In the genomic region with DNA sequence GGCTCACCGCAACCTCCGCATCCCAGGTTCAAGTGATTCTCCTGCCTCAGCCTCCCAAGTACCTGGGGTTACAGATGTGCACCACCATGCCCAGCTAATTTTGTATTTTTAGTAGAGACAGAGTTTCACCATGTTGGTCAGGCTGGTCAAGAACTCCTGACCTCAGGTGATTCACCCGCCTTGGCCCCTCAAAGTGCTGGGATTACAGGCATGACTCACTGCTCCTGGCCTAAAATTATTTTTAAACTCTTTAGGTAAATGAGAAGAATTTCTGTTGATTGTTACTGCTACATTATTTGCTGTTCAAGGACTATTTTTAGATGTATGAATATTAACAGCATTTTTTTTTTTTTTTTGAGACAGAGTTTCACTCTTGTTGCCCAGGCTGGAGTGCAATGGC, we compare ENCODE assay signal across 7 cellular contexts. TPM values are rescaled to one million over a fixed set of nuclear protein-coding genes. Genes with fewer than 3 reads are reported as not detected.
DNase-seq lines count a peak whose midpoint lies in the region; ATAC-seq, FAIRE-seq and TF ChIP-seq lines count a peak whose summit lies in the region.
"Not testable (repeated sequence)": the region's sequence is repeated elsewhere in the genome, so short reads cannot be mapped to it uniquely, and the experiment has no call there.

No MANE protein-coding gene starts in this region.

- not testable (repeated sequence) for H3K4me3 ChIP-seq in AG04450 (ENCODE audit: low read depth, low read length); K562; endothelial cell of umbilical vein (replicated peaks in 1 of 3; ENCODE audit: insufficient read depth in 1 of 3, low read depth in 1 of 3, low read length in 3 of 3); HepG2 (replicated peaks in 1 of 3; ENCODE audit: insufficient read depth in 1 of 3, low read depth in 2 of 3, low read length in 3 of 3)

- BruUV-seq in K562 (replicated peaks; lab: Mats Ljungman, UMichigan); endothelial cell of umbilical vein (replicated peaks; lab: Mats Ljungman, UMichigan); HepG2 (replicated peaks; lab: Mats Ljungman, UMichigan): not testable (repeated sequence)

- in situ Hi-C loops in K562 (cut with MboI), result loop anchor here (25.0 kb wide), 1 partner anchor 262 kb away; no protein-coding TSS in a partner anchor
- in situ Hi-C loops in HepG2 (cut with HindIII; ENCODE audit: extremely low pct_ligation_motif_present, low pct_unique_long_range_greater_than_20kb), result not testable (repeated sequence)

- not testable (repeated sequence) for H3K9me1 ChIP-seq in K562 (ENCODE audit: control insufficient read depth, insufficient read depth, low read length); endothelial cell of umbilical vein (replicated peaks; ENCODE audit: control insufficient read depth, extremely low read depth, insufficient read depth, low read length)

- dilution Hi-C loops in endothelial cell of umbilical vein (cut with MboI; ENCODE audit: extremely low pct_ligation_motif_present, low sequenced_read_pairs), result not testable (repeated sequence)

- DNase-seq in AG04450 (ENCODE audit: low read depth, low spot score), result peak; percentile 13
- peak; percentile 14 for DNase-seq in HS-5 (ENCODE audit: low read depth)
- DNase-seq in NCI-H226, result peak; percentile 39
- peak; percentile 29 for DNase-seq in RPMI7951 (ENCODE audit: low read depth)
- DNase-seq in K562 (ENCODE audit: extremely low read depth in 1 of 4, low spot score in 3 of 4); endothelial cell of umbilical vein (ENCODE audit: low read depth, low spot score); HepG2 (ENCODE audit: low spot score): not testable (repeated sequence)

- H3K4me2 ChIP-seq in K562 (ENCODE audit: insufficient read depth, low read length); endothelial cell of umbilical vein (ENCODE audit: insufficient read depth, low read length); HepG2 (ENCODE audit: low read depth, low read length): not testable (repeated sequence)

- H3K27ac ChIP-seq in AG04450 (ENCODE audit: low read depth, low read length); K562 (ENCODE audit: extremely low read depth, low read depth, low read length); endothelial cell of umbilical vein (ENCODE audit: insufficient read depth, low read depth, low read length); HepG2 (ENCODE audit: extremely low read length, insufficient read depth, low read length): not testable (repeated sequence)

- TF ChIP-seq RAD21 in K562 (CRISPR knock-in tag; conservative IDR thresholded peaks at IDR 0.05 in 1 of 2, IDR thresholded peaks at IDR 0.05 in 1 of 2); HepG2 (CRISPR knock-in tag; IDR thresholded peaks at IDR 0.05): not testable (repeated sequence)

- intact Hi-C loops in K562 (cut with micrococcal nuclease); endothelial cell of umbilical vein (cut with micrococcal nuclease): not testable (repeated sequence)
- intact Hi-C loops in HepG2 (cut with micrococcal nuclease; ENCODE audit: unreplicated experiment), result loop anchor here (5.0 kb wide), 2 partner anchors 42 to 53 kb away; partner anchors contain the start of genes ACTR2 and RAB1A

- H3K4me1 ChIP-seq in K562 (replicated peaks in 1 of 2; ENCODE audit: control insufficient read depth in 2 of 2, insufficient read depth in 2 of 2, low read length in 2 of 2) (peaks cover 0 to 12% of the 10 kb centered on the region in 2 experiments; a peak in 2 of 5 replicates), HepG2 (ENCODE audit: insufficient read depth, low read length) (peaks cover 74% of the 10 kb centered on the region)
- not testable (repeated sequence) for H3K4me1 ChIP-seq in endothelial cell of umbilical vein (ENCODE audit: control insufficient read depth, extremely low read depth, insufficient read depth, low read length)

- WGBS in K562 (ENCODE audit: insufficient coverage, low coverage, missing lambda C conversion rate), result 76% methylated on average over 3 of the region's 3 CpGs
- 74% methylated on average over 3 of the region's 3 CpGs for WGBS in HepG2 (ENCODE audit: low lambda C conversion rate)

- not testable (repeated sequence) for TF ChIP-seq CTCF in AG04450 (IDR thresholded peaks at IDR 0.05; ENCODE audit: low read depth, low read length); K562 (IDR thresholded peaks at IDR 0.05 in 2 of 3, conservative IDR thresholded peaks at IDR 0.05 in 1 of 3; ENCODE audit: insufficient read depth in 2 of 3, low read depth in 1 of 3, low read length in 3 of 3); endothelial cell of umbilical vein (IDR thresholded peaks at IDR 0.05; ENCODE audit: extremely low read depth in 1 of 2, insufficient read depth in 1 of 2, low read depth in 1 of 2, low read length in 2 of 2); HepG2 (CRISPR knock-in tag; IDR thresholded peaks at IDR 0.05)

- H2AFZ ChIP-seq in K562 (ENCODE audit: low read depth, low read length); endothelial cell of umbilical vein (ENCODE audit: low read depth, low read length); HepG2 (ENCODE audit: low read length): not testable (repeated sequence)

- CTCF ChIA-PET in AG04450 (lab: Charles Lee), result interaction anchor here (5.4 kb wide), 1 partner anchor 13 kb away, joined by 34 read pairs; no protein-coding TSS in a partner anchor
- CTCF ChIA-PET in K562 (lab: Yijun Ruan, JAX; ENCODE audit: low intra/inter-chr PET ratio); HepG2 (lab: Yijun Ruan, JAX; ENCODE audit: low intra/inter-chr PET ratio, low total read pairs): not testable (repeated sequence)
- CTCF ChIA-PET in endothelial cell of umbilical vein (lab: Charles Lee), result interaction anchor here (3.4 kb wide), 1 partner anchor 13 kb away, joined by 20 read pairs; no protein-coding TSS in a partner anchor

- not testable (repeated sequence) for TF ChIP-seq EP300 in K562 (IDR thresholded peaks at IDR 0.05; ENCODE audit: low read length); HepG2 (IDR thresholded peaks at IDR 0.05; ENCODE audit: low read depth in 2 of 2, low read length in 2 of 2); HepG2 (CRISPR knock-in tag; IDR thresholded peaks at IDR 0.05; ENCODE audit: borderline replicate concordance)

- not testable (repeated sequence) for TF ChIP-seq POLR2A in K562 (conservative IDR thresholded peaks at IDR 0.05); endothelial cell of umbilical vein (IDR thresholded peaks at IDR 0.05; ENCODE audit: low read depth, low read length); HepG2 (IDR thresholded peaks at IDR 0.05; ENCODE audit: insufficient read depth in 1 of 2, low read depth in 2 of 2, low read length in 2 of 2)

- not testable (repeated sequence) for H3K27me3 ChIP-seq in AG04450 (ENCODE audit: control insufficient read depth, insufficient read depth, low read length); K562 (ENCODE audit: control insufficient read depth in 2 of 2, insufficient read depth in 2 of 2, low read length in 2 of 2); endothelial cell of umbilical vein (ENCODE audit: control insufficient read depth in 2 of 2, insufficient read depth in 2 of 2, low read length in 2 of 2); HepG2 (ENCODE audit: control insufficient read depth in 1 of 2, insufficient read depth in 2 of 2, low read length in 2 of 2)

- POLR2A ChIA-PET in AG04450 (lab: Yijun Ruan, JAX); endothelial cell of umbilical vein (lab: Charles Lee); HepG2 (lab: Yijun Ruan, JAX): not testable (repeated sequence)
- POLR2A ChIA-PET in K562 (lab: Yijun Ruan, JAX), result interaction anchor here (1.1 to 1.2 kb wide), 2 partner anchors 13 to 15 kb away, joined by 3 read pairs; no protein-coding TSS in a partner anchor

- H4K20me1 ChIP-seq in K562 (replicated peaks; ENCODE audit: control insufficient read depth, insufficient read depth, low read length); endothelial cell of umbilical vein (replicated peaks; ENCODE audit: control insufficient read depth, extremely low read depth, insufficient read depth, low read length); HepG2 (ENCODE audit: insufficient read depth, low read length): not testable (repeated sequence)

- not testable (repeated sequence) for H3K9me3 ChIP-seq in AG04450 (ENCODE audit: control insufficient read depth, insufficient read depth, low read length); K562 (replicated peaks; ENCODE audit: control insufficient read depth, insufficient read depth, low read depth, low read length); endothelial cell of umbilical vein (replicated peaks; ENCODE audit: control insufficient read depth, insufficient read depth, low read length); HepG2 (ENCODE audit: low read length)

- not testable (repeated sequence) for FAIRE-seq in K562 (lab: Jason Lieb, UNC); HepG2 (lab: Jason Lieb, UNC)
- FAIRE-seq in endothelial cell of umbilical vein (lab: Jason Lieb, UNC), result peak; percentile 48

- H3K36me3 ChIP-seq in K562 (ENCODE audit: control insufficient read depth, insufficient read depth, low read length); endothelial cell of umbilical vein (ENCODE audit: control insufficient read depth in 2 of 2, extremely low read depth in 1 of 2, insufficient read depth in 2 of 2, low read length in 2 of 2); HepG2 (replicated peaks in 1 of 2; ENCODE audit: control insufficient read depth in 1 of 2, insufficient read depth in 2 of 2, low read length in 2 of 2): not testable (repeated sequence)

- H3K9ac ChIP-seq in K562 (ENCODE audit: insufficient read depth in 1 of 2, low read depth in 2 of 2, low read length in 2 of 2); endothelial cell of umbilical vein (replicated peaks; ENCODE audit: extremely low read depth, insufficient read depth, low read length); HepG2 (ENCODE audit: insufficient read depth, low read depth, low read length): not testable (repeated sequence)

- H3K79me2 ChIP-seq in K562 (ENCODE audit: control insufficient read depth, insufficient read depth, low read length); endothelial cell of umbilical vein (ENCODE audit: control insufficient read depth, insufficient read depth, low read length); HepG2 (ENCODE audit: insufficient read depth, low read length): not testable (repeated sequence)

- ATAC-seq in K562, HepG2: not testable (repeated sequence)

RNA-seq across cellular contexts. Expression of gene RAB1A, which starts 44.1 kb away (rescaled TPM):
- polyA plus RNA-seq in AG04450 (2011; rRNA removed), result 215 and 292 TPM in 2 replicates
- 63.2 and 80.4 TPM in 2 replicates for polyA minus RNA-seq in AG04450 (2011; rRNA and poly(A)+ RNA removed)
- 132 and 168 TPM in 2 replicates for total RNA-seq in RPMI7951 (2014; rRNA removed; shearing (Covaris generic))
- 20.3 and 50.3 TPM in 2 replicates for total RNA-seq in K562 (2011; cell fraction: chromatin; rRNA removed; ENCODE audit: low replicate concordance)
- total RNA-seq in K562 (2011; cell fraction: nucleolus; rRNA removed), result 13.5 and 14.3 TPM in 2 replicates
- 36.1 and 60.5 TPM in 2 replicates for total RNA-seq in K562 (2011; cell fraction: nucleoplasm; rRNA removed)
- 62.2 and 83.5 TPM in 2 replicates for total RNA-seq in K562 (2014; rRNA removed)
- 67.7 and 81.4 TPM in 2 replicates for total RNA-seq in K562 (2014; rRNA removed; fragmentation: Illumina TruSeq; extraction: Trizol)
- total RNA-seq in K562 (2015; rRNA removed; fragmentation: Illumina TruSeq; extraction: Trizol), result 64.4 and 66.7 TPM in 2 replicates
- 93.9 and 99.4 TPM in 2 replicates for total RNA-seq in K562 (2021)
- 144 and 163 TPM in 2 replicates for polyA plus RNA-seq in K562 (2011; rRNA removed)
- 33.7 and 80.3 TPM in 2 replicates for polyA plus RNA-seq in K562 (2011; cell fraction: cytosol; rRNA removed)
- polyA plus RNA-seq in K562 (2011; cell fraction: nucleus; rRNA removed), result 23.6 and 40.8 TPM in 2 replicates
- 116 and 153 TPM in 2 replicates for polyA plus RNA-seq in K562 (2012)
- 81.5 and 89.1 TPM in 2 replicates for polyA plus RNA-seq in K562 (2014; fragmentation: Illumina TruSeq; extraction: Trizol)
- 10 to 100 TPM; 43.8 to 47.8 TPM for polyA plus RNA-seq in K562 (2014; fragmentation: Nextera tagmentation; extraction: Ambion mirVana)
- polyA plus RNA-seq in K562 (2014; rRNA removed), result 125 and 136 TPM in 2 replicates
- polyA minus RNA-seq in K562 (2011; rRNA and poly(A)+ RNA removed), result 93.6 and 96.1 TPM in 2 replicates
- polyA minus RNA-seq in K562 (2011; cell fraction: cytosol; rRNA and poly(A)+ RNA removed), result 31.6 and 38.0 TPM in 2 replicates
- polyA minus RNA-seq in K562 (2011; cell fraction: nucleus; rRNA and poly(A)+ RNA removed), result 13.1 and 22.5 TPM in 2 replicates
- total RNA-seq in endothelial cell of umbilical vein, result 170 and 176 TPM in 2 replicates
- 87.9 and 121 TPM in 2 replicates for polyA plus RNA-seq in endothelial cell of umbilical vein
- 146 and 156 TPM in 2 replicates for polyA plus RNA-seq in endothelial cell of umbilical vein (2011; cell fraction: cytosol; rRNA removed)
- polyA plus RNA-seq in endothelial cell of umbilical vein (2011; cell fraction: nucleus; rRNA removed), result 56.9 and 61.2 TPM in 2 replicates
- 240 and 279 TPM in 2 replicates for polyA plus RNA-seq in endothelial cell of umbilical vein (2012)
- polyA minus RNA-seq in endothelial cell of umbilical vein, result 64.0 and 108 TPM in 2 replicates
- 33.6 TPM for polyA minus RNA-seq in endothelial cell of umbilical vein (2011; cell fraction: cytosol; rRNA and poly(A)+ RNA removed)
- 40.2 and 52.6 TPM in 2 replicates for polyA minus RNA-seq in endothelial cell of umbilical vein (2011; cell fraction: nucleus; rRNA and poly(A)+ RNA removed)
- total RNA-seq in HepG2 (2016; rRNA removed; fragmentation: Illumina TruSeq; extraction: Trizol), result 206 and 311 TPM in 2 replicates
- total RNA-seq in HepG2 (2016; cell fraction: cytosol; rRNA removed; fragmentation: Illumina TruSeq; extraction: Trizol; ENCODE audit: low read depth), result 27.8 and 28.9 TPM in 2 replicates
- total RNA-seq in HepG2 (2016; cell fraction: insoluble cytoplasmic fraction; rRNA removed; fragmentation: Illumina TruSeq; extraction: Trizol), result 208 and 306 TPM in 2 replicates
- 98.9 and 106 TPM in 2 replicates for total RNA-seq in HepG2 (2016; cell fraction: membrane; rRNA removed; fragmentation: Illumina TruSeq; extraction: Trizol)
- 101 and 108 TPM in 2 replicates for total RNA-seq in HepG2 (2016; cell fraction: nucleus; rRNA removed; fragmentation: Illumina TruSeq; extraction: Trizol)
- polyA plus RNA-seq in HepG2 (2011; rRNA removed), result 174 and 226 TPM in 2 replicates
- 101 and 153 TPM in 2 replicates for polyA plus RNA-seq in HepG2 (2011; cell fraction: cytosol; rRNA removed)
- 26.7 and 44.5 TPM in 2 replicates for polyA plus RNA-seq in HepG2 (2011; cell fraction: nucleus; rRNA removed)
- 237 and 266 TPM in 2 replicates for polyA plus RNA-seq in HepG2 (2012)
- 46.4 and 51.5 TPM in 2 replicates for polyA plus RNA-seq in HepG2 (2016; cell fraction: cytosol; fragmentation: Illumina TruSeq; extraction: Trizol; ENCODE audit: low read depth)
- polyA plus RNA-seq in HepG2 (2016; cell fraction: insoluble cytoplasmic fraction; fragmentation: Illumina TruSeq; extraction: Trizol; ENCODE audit: low read depth), result 489 and 498 TPM in 2 replicates
- polyA plus RNA-seq in HepG2 (2016; cell fraction: membrane; fragmentation: Illumina TruSeq; extraction: Trizol; ENCODE audit: low read depth), result 122 and 126 TPM in 2 replicates
- polyA plus RNA-seq in HepG2 (2016; cell fraction: nucleus; fragmentation: Illumina TruSeq; extraction: Trizol; ENCODE audit: insufficient read depth, low read depth), result 219 and 228 TPM in 2 replicates
- 26.5 and 48.9 TPM in 2 replicates for polyA minus RNA-seq in HepG2 (2011; rRNA and poly(A)+ RNA removed; ENCODE audit: low replicate concordance)
- 83.1 and 93.6 TPM in 2 replicates for polyA minus RNA-seq in HepG2 (2011; cell fraction: cytosol; rRNA and poly(A)+ RNA removed)
- polyA minus RNA-seq in HepG2 (2011; cell fraction: nucleus; rRNA and poly(A)+ RNA removed), result 58.2 and 71.1 TPM in 2 replicates

RNA-seq across cellular contexts. Expression of gene ACTR2, which starts 53.6 kb away (rescaled TPM):
- polyA plus RNA-seq in AG04450 (2011; rRNA removed) (199 and 240 TPM in 2 replicates), K562 (2011; rRNA removed) (127 and 179 TPM in 2 replicates), K562 (2014; fragmentation: Illumina TruSeq; extraction: Trizol) (183 and 192 TPM in 2 replicates), K562 (2014; fragmentation: Nextera tagmentation; extraction: Ambion mirVana) (10 to 100 TPM; 47.3 to 57.3 TPM), K562 (2014; rRNA removed) (118 and 122 TPM in 2 replicates), endothelial cell of umbilical vein (32.5 and 48.7 TPM in 2 replicates), HepG2 (2011; rRNA removed) (47.2 and 51.2 TPM in 2 replicates)
- polyA minus RNA-seq in AG04450 (2011; rRNA and poly(A)+ RNA removed), result 88.6 and 192 TPM in 2 replicates
- 85.8 and 98.8 TPM in 2 replicates for total RNA-seq in RPMI7951 (2014; rRNA removed; shearing (Covaris generic))
- total RNA-seq in K562 (2011; cell fraction: chromatin; rRNA removed; ENCODE audit: low replicate concordance), result 19.1 and 38.4 TPM in 2 replicates
- 12.6 and 16.7 TPM in 2 replicates for total RNA-seq in K562 (2011; cell fraction: nucleolus; rRNA removed)
- total RNA-seq in K562 (2011; cell fraction: nucleoplasm; rRNA removed), result 26.9 and 40.4 TPM in 2 replicates
- total RNA-seq in K562 (2014; rRNA removed) (56.3 and 65.8 TPM in 2 replicates), K562 (2014; rRNA removed; fragmentation: Illumina TruSeq; extraction: Trizol) (98.5 and 124 TPM in 2 replicates), K562 (2015; rRNA removed; fragmentation: Illumina TruSeq; extraction: Trizol) (96.3 and 108 TPM in 2 replicates), K562 (2021) (215 and 239 TPM in 2 replicates), endothelial cell of umbilical vein (287 and 301 TPM in 2 replicates), HepG2 (2016; rRNA removed; fragmentation: Illumina TruSeq; extraction: Trizol) (100 and 211 TPM in 2 replicates)
- polyA plus RNA-seq in K562 (2011; cell fraction: cytosol; rRNA removed), result 27.6 and 80.2 TPM in 2 replicates
- polyA plus RNA-seq in K562 (2011; cell fraction: nucleus; rRNA removed), result 12.3 and 25.4 TPM in 2 replicates
- polyA plus RNA-seq in K562 (2012), result 219 and 224 TPM in 2 replicates
- 156 and 194 TPM in 2 replicates for polyA minus RNA-seq in K562 (2011; rRNA and poly(A)+ RNA removed)
- 86.4 and 105 TPM in 2 replicates for polyA minus RNA-seq in K562 (2011; cell fraction: cytosol; rRNA and poly(A)+ RNA removed)
- polyA minus RNA-seq in K562 (2011; cell fraction: nucleus; rRNA and poly(A)+ RNA removed), result 7.8 and 20.1 TPM in 2 replicates
- polyA plus RNA-seq in endothelial cell of umbilical vein (2011; cell fraction: cytosol; rRNA removed), result 73.4 and 76.2 TPM in 2 replicates
- polyA plus RNA-seq in endothelial cell of umbilical vein (2011; cell fraction: nucleus; rRNA removed), result 30.0 and 36.4 TPM in 2 replicates
- polyA plus RNA-seq in endothelial cell of umbilical vein (2012), result 284 and 365 TPM in 2 replicates
- 89.8 and 93.0 TPM in 2 replicates for polyA minus RNA-seq in endothelial cell of umbilical vein
- polyA minus RNA-seq in endothelial cell of umbilical vein (2011; cell fraction: cytosol; rRNA and poly(A)+ RNA removed), result 52.8 TPM
- polyA minus RNA-seq in endothelial cell of umbilical vein (2011; cell fraction: nucleus; rRNA and poly(A)+ RNA removed), result 22.1 and 34.0 TPM in 2 replicates
- 13.3 and 14.6 TPM in 2 replicates for total RNA-seq in HepG2 (2016; cell fraction: cytosol; rRNA removed; fragmentation: Illumina TruSeq; extraction: Trizol; ENCODE audit: low read depth)
- 102 and 212 TPM in 2 replicates for total RNA-seq in HepG2 (2016; cell fraction: insoluble cytoplasmic fraction; rRNA removed; fragmentation: Illumina TruSeq; extraction: Trizol)
- 43.2 and 50.9 TPM in 2 replicates for total RNA-seq in HepG2 (2016; cell fraction: membrane; rRNA removed; fragmentation: Illumina TruSeq; extraction: Trizol)
- total RNA-seq in HepG2 (2016; cell fraction: nucleus; rRNA removed; fragmentation: Illumina TruSeq; extraction: Trizol), result 65.3 and 72.8 TPM in 2 replicates
- polyA plus RNA-seq in HepG2 (2011; cell fraction: cytosol; rRNA removed), result 21.5 and 40.8 TPM in 2 replicates
- 9.5 and 18.1 TPM in 2 replicates for polyA plus RNA-seq in HepG2 (2011; cell fraction: nucleus; rRNA removed)
- 133 and 175 TPM in 2 replicates for polyA plus RNA-seq in HepG2 (2012)
- polyA plus RNA-seq in HepG2 (2016; cell fraction: cytosol; fragmentation: Illumina TruSeq; extraction: Trizol; ENCODE audit: low read depth), result 9.2 and 11.1 TPM in 2 replicates
- 284 and 307 TPM in 2 replicates for polyA plus RNA-seq in HepG2 (2016; cell fraction: insoluble cytoplasmic fraction; fragmentation: Illumina TruSeq; extraction: Trizol; ENCODE audit: low read depth)
- polyA plus RNA-seq in HepG2 (2016; cell fraction: membrane; fragmentation: Illumina TruSeq; extraction: Trizol; ENCODE audit: low read depth), result 36.0 and 43.6 TPM in 2 replicates
- polyA plus RNA-seq in HepG2 (2016; cell fraction: nucleus; fragmentation: Illumina TruSeq; extraction: Trizol; ENCODE audit: insufficient read depth, low read depth), result 111 and 115 TPM in 2 replicates
- polyA minus RNA-seq in HepG2 (2011; rRNA and poly(A)+ RNA removed; ENCODE audit: low replicate concordance), result 23.0 and 24.6 TPM in 2 replicates
- 84.2 and 88.6 TPM in 2 replicates for polyA minus RNA-seq in HepG2 (2011; cell fraction: cytosol; rRNA and poly(A)+ RNA removed)
- 34.8 and 35.1 TPM in 2 replicates for polyA minus RNA-seq in HepG2 (2011; cell fraction: nucleus; rRNA and poly(A)+ RNA removed)
